8 cellular contexts compared by ENCODE assay signal in genomic region chr1:163561570-163562295, GRCh38.
DNase-seq lines count a peak whose midpoint lies in the region; ATAC-seq and TF ChIP-seq lines count a peak whose summit lies in the region.

No MANE protein-coding gene starts in this region.

- no peak overlapping the region for H3K4me2 ChIP-seq in neural cell (ENCODE audit: low read length)

- H3K36me3 ChIP-seq in neural cell (ENCODE audit: insufficient read depth, low read length): no peaks in the 10 kb centered on the region

- H3K4me3 ChIP-seq in choroid plexus epithelial cell (ENCODE audit: low read depth, low read length): no peak overlapping the region
- no peak overlapping the region for H3K4me3 ChIP-seq in neural cell (ENCODE audit: low read length)

- no peak for TF ChIP-seq EP300 in neural cell (conservative IDR thresholded peaks at IDR 0.05; ENCODE audit: poor library complexity, severe bottlenecking)

- no peaks in the 10 kb centered on the region for H3K27me3 ChIP-seq in neural cell (ENCODE audit: insufficient read depth, low read depth, low read length)

- no peak overlapping the region for H3K27ac ChIP-seq in neural cell (ENCODE audit: low read length)

- H3K9me3 ChIP-seq in neural cell (ENCODE audit: low read length): no peaks in the 10 kb centered on the region

- no peak overlapping the region for H3K9ac ChIP-seq in neural cell (ENCODE audit: low read length)

- TF ChIP-seq CTCF in choroid plexus epithelial cell (conservative IDR thresholded peaks at IDR 0.05; ENCODE audit: low read depth, low read length): peak; percentile 53
- TF ChIP-seq CTCF in neural cell (IDR thresholded peaks at IDR 0.05; ENCODE audit: poor library complexity, severe bottlenecking): peak; percentile 75

- no peaks in the 10 kb centered on the region for H4K20me1 ChIP-seq in neural cell (ENCODE audit: insufficient read depth)

- ATAC-seq in HG02840 (IDR thresholded peaks at IDR 0.05; ENCODE audit: low FRiP score, unreplicated experiment) (no peak), HG03196 (IDR thresholded peaks at IDR 0.05; ENCODE audit: unreplicated experiment) (no peak)

- no peaks in the 10 kb centered on the region for H3F3A ChIP-seq in neural cell (ENCODE audit: insufficient read depth, low read length, poor library complexity, severe bottlenecking)

- no peak overlapping the region for H2AFZ ChIP-seq in neural cell (ENCODE audit: low read depth, low read length)

- H3K79me2 ChIP-seq in neural cell (replicated peaks; ENCODE audit: insufficient read depth, low read length): no peaks in the 10 kb centered on the region

- TF ChIP-seq RAD21 in neural cell (conservative IDR thresholded peaks at IDR 0.05): peak; percentile 80

- DNase-seq in EL (peak; percentile 12), NCI-H2227 (lab: John Stamatoyannopoulos, UW; ENCODE audit: unreplicated experiment) (peak; percentile 14), choroid plexus epithelial cell (ENCODE audit: low read depth) (peak; percentile 32), ureter (ENCODE audit: low spot score) (no peak)
- DNase-seq in activated naive CD4-positive, alpha-beta T cell treated with Interleukin-2 at 50 U/mL for 16 hours: no peak

- H3K9me2 ChIP-seq in neural cell (ENCODE audit: insufficient read depth, low read length): no peaks in the 10 kb centered on the region

TF ChIP-seq in neural cell, 6 proteins besides CTCF, POLR2A, EP300 and RAD21:
- TF ChIP-seq MXI1 (conservative IDR thresholded peaks at IDR 0.05; ENCODE audit: poor library complexity, severe bottlenecking) (no peak), SMC3 (conservative IDR thresholded peaks at IDR 0.05; ENCODE audit: poor library complexity) (peak; percentile 79)

Comparison
In these comparisons a context has a peak if more than half of its experiments do, and no peak if none do; other contexts are left out.
1. DNase-seq: peak in EL (single experiment), NCI-H2227 (single experiment) and choroid plexus epithelial cell (single experiment); none in ureter (single experiment) and activated naive CD4-positive, alpha-beta T cell treated with Interleukin-2 at 50 U/mL for 16 hours (single experiment).